Comparison of ENCODE assay signal across 10 cellular contexts in genomic region chr13:26759156-26759906, GRCh38. TPM values are rescaled to one million over a fixed set of nuclear protein-coding genes. Genes with fewer than 3 reads are reported as not detected.
DNase-seq lines count a peak whose midpoint lies in the region; ATAC-seq and TF ChIP-seq lines count a peak whose summit lies in the region.
"Had no signal": no experiment of that assay in that cellular context is flagged by ENCODE, and none has a peak within 500 bp of the region (broad histone marks: within the 10 kb centered on the region; RNA-seq: fewer than 3 reads in every experiment).

No MANE protein-coding gene starts in this region.

- H3K9ac ChIP-seq in SK-N-SH: no peak overlapping the region

- peaks cover 0 to 13% of the 10 kb centered on the region in 2 experiments; a peak in 1 of 4 replicates for H3K4me1 ChIP-seq in SK-N-SH (ENCODE audit: control insufficient read depth in 1 of 2, insufficient read depth in 2 of 2, low read depth in 1 of 2, low read length in 1 of 2)
- H3K4me1 ChIP-seq in esophagus muscularis mucosa: peaks cover 6 to 17% (median 14%) of the 10 kb centered on the region in 4 donors
- H3K4me1 ChIP-seq in gastrocnemius medialis: peaks cover 0 to 9% of the 10 kb centered on the region in 2 donors

- TF ChIP-seq POLR2A in esophagus muscularis mucosa (IDR thresholded peaks at IDR 0.05; ENCODE audit: low read depth): no peak
- no peak for TF ChIP-seq POLR2A in gastrocnemius medialis (IDR thresholded peaks at IDR 0.05)

- no peaks in the 10 kb centered on the region for H3K9me3 ChIP-seq in SK-N-SH
- no peaks in the 10 kb centered on the region for H3K9me3 ChIP-seq in esophagus muscularis mucosa
- H3K9me3 ChIP-seq in gastrocnemius medialis: no peaks in the 10 kb centered on the region

- H3K27ac ChIP-seq in SK-N-SH (ENCODE audit: low read depth in 2 of 2, low read length in 1 of 2) (no peak overlapping the region), esophagus muscularis mucosa (replicated peaks in 1 of 4) (no peak overlapping the region), gastrocnemius medialis (no peak overlapping the region)

- H3K27me3 ChIP-seq in SK-N-SH (ENCODE audit: insufficient read depth) (peaks cover 31% of the 10 kb centered on the region), esophagus muscularis mucosa (peaks cover 0 to 71% (median 20%) of the 10 kb centered on the region in 4 donors), gastrocnemius medialis (peaks cover 34 to 44% (median 36%) of the 10 kb centered on the region in 3 donors)

- H3F3A ChIP-seq in SK-N-SH (replicated peaks; ENCODE audit: insufficient read depth): no peaks in the 10 kb centered on the region

- H3K36me3 ChIP-seq in SK-N-SH (replicated peaks in 1 of 2; ENCODE audit: control insufficient read depth in 1 of 2, insufficient read depth in 2 of 2, low read length in 1 of 2) (no peaks in the 10 kb centered on the region), esophagus muscularis mucosa (no peaks in the 10 kb centered on the region), gastrocnemius medialis (no peaks in the 10 kb centered on the region)

- TF ChIP-seq EP300 in SK-N-SH (IDR thresholded peaks at IDR 0.05; ENCODE audit: borderline replicate concordance in 1 of 2, low read depth in 1 of 2, low read length in 1 of 2) (no peak), esophagus muscularis mucosa (IDR thresholded peaks at IDR 0.05) (no peak)

- no peak for ATAC-seq in gastrocnemius medialis
- no peak for ATAC-seq in GM21447 (IDR thresholded peaks at IDR 0.05; ENCODE audit: unreplicated experiment)
- no peak for ATAC-seq in HG02852 (IDR thresholded peaks at IDR 0.05; ENCODE audit: unreplicated experiment)

- peak overlapping the region; percentile 78; the same call in 1 of the 2 replicates for H2AFZ ChIP-seq in SK-N-SH (ENCODE audit: low read depth)

- intact Hi-C loops in esophagus muscularis mucosa (cut with DNase I): no loop called here
- intact Hi-C loops in gastrocnemius medialis (cut with DNase I; ENCODE audit: low total_unique reads): no loop called here

- TF ChIP-seq CTCF in SK-N-SH (IDR thresholded peaks at IDR 0.05) (no peak), esophagus muscularis mucosa (IDR thresholded peaks at IDR 0.05) (no peak), gastrocnemius medialis (IDR thresholded peaks at IDR 0.05 in 4 of 5, conservative IDR thresholded peaks at IDR 0.05 in 1 of 5) (no peak)

- POLR2A ChIA-PET in SK-N-SH (lab: Yijun Ruan, JAX): no interaction called here

- H4K20me1 ChIP-seq in SK-N-SH (ENCODE audit: insufficient read depth): no peaks in the 10 kb centered on the region

- CTCF ChIA-PET in SK-N-SH (lab: Yijun Ruan, JAX): interaction anchor here (0.8 to 1.8 kb wide), 3 partner anchors 52 to 121 kb away, joined by 3 to 8 read pairs (median 4); no protein-coding TSS in a partner anchor

- no peaks in the 10 kb centered on the region for H3K79me2 ChIP-seq in SK-N-SH (ENCODE audit: insufficient read depth)

- no peak for TF ChIP-seq RAD21 in SK-N-SH (IDR thresholded peaks at IDR 0.05; ENCODE audit: low read length)

- peak; percentile 77 for DNase-seq in G401 (ENCODE audit: low spot score)
- peak; percentile 57 for DNase-seq in SK-N-SH
- no peak for DNase-seq in esophagus muscularis mucosa (ENCODE audit: extremely low spot score)
- DNase-seq in gastrocnemius medialis: no peak
- DNase-seq in UCSD-AML1 (lab: John Stamatoyannopoulos, UW; ENCODE audit: unreplicated experiment): no peak
- no peak for DNase-seq in NOMO-1 treated with DMSO at 0.1 percent for 48 hours (lab: John Stamatoyannopoulos, UW; ENCODE audit: unreplicated experiment)
- DNase-seq: DMS153 had no signal

- no peaks in the 10 kb centered on the region for H3K9me2 ChIP-seq in SK-N-SH

- whole genome bisulfite sequencing in SK-N-SH (ENCODE audit: low lambda C conversion rate): 33% methylated on average over 21 of the region's 31 CpGs
- 78% methylated on average over 26 of the region's 31 CpGs for WGBS in esophagus muscularis mucosa

- H3K4me2 ChIP-seq in SK-N-SH: peak overlapping the region; percentile 78

- peak overlapping the region; percentile 41 to 59 for H3K4me3 ChIP-seq in SK-N-SH (ENCODE audit: low read depth in 2 of 2, low read length in 1 of 2)
- peak overlapping the region; percentile 43 to 56 (median 46) for H3K4me3 ChIP-seq in esophagus muscularis mucosa
- peak overlapping the region in 3 of 4 donors; percentile 43 to 48 (median 47) for H3K4me3 ChIP-seq in gastrocnemius medialis
- H3K4me3 ChIP-seq: lung had no signal

- in situ Hi-C loops in G401 (cut with HindIII; ENCODE audit: low sequenced_read_pairs) (no loop called here), gastrocnemius medialis (cut with MboI; ENCODE audit: low sequenced_read_pairs in 4 of 4) (no loop called here)

TF ChIP-seq in SK-N-SH, 30 proteins besides CTCF, POLR2A, EP300 and RAD21:
- TF ChIP-seq SMC3 (IDR thresholded peaks at IDR 0.05; ENCODE audit: low read depth, low read length): no peak
- TF ChIP-seq RCOR1 (IDR thresholded peaks at IDR 0.05; ENCODE audit: low read length): no peak
- TF ChIP-seq SIN3A (IDR thresholded peaks at IDR 0.05; ENCODE audit: borderline replicate concordance, low read depth, low read length): no peak
- no peak for TF ChIP-seq CHD2 (IDR thresholded peaks at IDR 0.05; ENCODE audit: low read length, partially characterized antibody)
- no peak for TF ChIP-seq TEAD4 (IDR thresholded peaks at IDR 0.05; ENCODE audit: borderline replicate concordance, insufficient read depth)
- no peak for TF ChIP-seq FOSL2 (IDR thresholded peaks at IDR 0.05; ENCODE audit: borderline replicate concordance, low read depth)
- no peak for TF ChIP-seq RFX5 (IDR thresholded peaks at IDR 0.05; ENCODE audit: low read length)
- TF ChIP-seq NRF1 (IDR thresholded peaks at IDR 0.05; ENCODE audit: low read depth, low read length): no peak
- TF ChIP-seq FOXM1 (IDR thresholded peaks at IDR 0.05; ENCODE audit: low read depth): no peak
- TF ChIP-seq GABPA (IDR thresholded peaks at IDR 0.05; ENCODE audit: low read depth): no peak
- TF ChIP-seq IRF3 (IDR thresholded peaks at IDR 0.05; ENCODE audit: low read depth, low read length): no peak
- no peak for TF ChIP-seq FOXJ3 (CRISPR knock-in tag; IDR thresholded peaks at IDR 0.05)
- TF ChIP-seq TCF12 (IDR thresholded peaks at IDR 0.05): no peak
- TF ChIP-seq MXI1 (IDR thresholded peaks at IDR 0.05; ENCODE audit: low read depth, low read length): no peak

RNA-seq across cellular contexts. Expression of gene GPR12, which starts 1.3 kb away (rescaled TPM):
- total RNA-seq in G401 (2014; rRNA removed; shearing (Covaris generic)): not detected in 2 replicates
- polyA plus RNA-seq in SK-N-SH (2012; rRNA removed): not detected in 2 replicates
- not detected in 2 replicates for polyA plus RNA-seq in SK-N-SH (2012; cell fraction: cytosol; rRNA removed)
- polyA plus RNA-seq in SK-N-SH (2012; cell fraction: nucleus; rRNA removed): not detected in 2 replicates
- total RNA-seq in esophagus muscularis mucosa: under 1 TPM in 3 of 4 donors, not detected in 1; 0.11 to 0.26 (median 0.17) TPM
- not detected for total RNA-seq in gastrocnemius medialis
- polyA plus RNA-seq: lung had no signal

Comparison
In these comparisons a context has a peak if more than half of its experiments do, and no peak if none do; other contexts are left out.
1. DNase-seq: peak in G401 (single experiment) and SK-N-SH (single experiment); none in esophagus muscularis mucosa (single experiment), gastrocnemius medialis (0 of 2), UCSD-AML1 (single experiment) and NOMO-1 treated with DMSO at 0.1 percent for 48 hours (single experiment).
2. Peak in every context shown above with its lines, with median percentiles within 50 percentile points of each other: H3K4me3 ChIP-seq.